Comparison of ENCODE assay signal across 8 cellular contexts in genomic region chr16:2003827-2004641, GRCh38. TPM values are rescaled to one million over a fixed set of nuclear protein-coding genes. Genes with fewer than 3 reads are reported as not detected.
DNase-seq lines count a peak whose midpoint lies in the region; ATAC-seq, FAIRE-seq and TF ChIP-seq lines count a peak whose summit lies in the region.

No MANE protein-coding gene starts in this region.

- no peaks in the 10 kb centered on the region for H3K9me3 ChIP-seq in CD8-positive, alpha-beta memory T cell (ENCODE audit: low read length)
- H3K9me3 ChIP-seq in heart left ventricle (no peaks in the 10 kb centered on the region), prostate gland (no peaks in the 10 kb centered on the region), vagina (no peaks in the 10 kb centered on the region)

- peaks cover 20 to 54% (median 24%) of the 10 kb centered on the region in 3 donors for H3K4me1 Mint-ChIP-seq in CD8-positive, alpha-beta memory T cell
- peaks cover 38% of the 10 kb centered on the region for H3K4me1 Mint-ChIP-seq in activated naive CD8-positive, alpha-beta T cell treated with anti-CD3 and anti-CD28 coated beads, Interleukin-2, amount 50 U/mL, for 24 hours

- peaks cover 32% of the 10 kb centered on the region for H3K4me1 ChIP-seq in CD8-positive, alpha-beta memory T cell (ENCODE audit: insufficient read depth, low read length)
- H3K4me1 ChIP-seq in heart left ventricle (peaks cover 17 to 61% (median 44%) of the 10 kb centered on the region in 12 donors), prostate gland (replicated peaks) (peaks cover 25% of the 10 kb centered on the region), vagina (peaks cover 58% of the 10 kb centered on the region)

- ATAC-seq in activated naive CD8-positive, alpha-beta T cell treated with anti-CD3 and anti-CD28 coated beads, Interleukin-2, amount 50 U/mL, for 24 hours: peak; percentile 87
- ATAC-seq in heart left ventricle: peak; percentile 75 to 90 (median 86)

- no peak overlapping the region for H3K4me3 Mint-ChIP-seq in CD8-positive, alpha-beta memory T cell
- no peak overlapping the region for H3K4me3 Mint-ChIP-seq in activated naive CD8-positive, alpha-beta T cell treated with anti-CD3 and anti-CD28 coated beads, Interleukin-2, amount 50 U/mL, for 24 hours

- intact Hi-C loops in heart left ventricle (cut with DNase I) (loop anchor here in 2 of 10 donors (10.0 kb wide), 2 partner anchors 151 to 501 kb away; partner anchors contain the start of gene TRAF7 (in 1 of the 2)), prostate gland (cut with DNase I) (no loop called here), vagina (cut with DNase I) (no loop called here)

- peaks cover 0 to 35% (median 2%) of the 10 kb centered on the region in 3 donors for H3K36me3 Mint-ChIP-seq in CD8-positive, alpha-beta memory T cell
- peaks cover 25% of the 10 kb centered on the region for H3K36me3 Mint-ChIP-seq in activated naive CD8-positive, alpha-beta T cell treated with anti-CD3 and anti-CD28 coated beads, Interleukin-2, amount 50 U/mL, for 24 hours (ENCODE audit: low read depth)

- peaks cover 12% of the 10 kb centered on the region for H3K36me3 ChIP-seq in CD8-positive, alpha-beta memory T cell (ENCODE audit: insufficient read depth, low read length)
- H3K36me3 ChIP-seq in heart left ventricle (peaks cover 0 to 46% (median 40%) of the 10 kb centered on the region in 9 donors), prostate gland (peaks cover 12 to 19% of the 10 kb centered on the region in 2 donors), vagina (peaks cover 0 to 41% of the 10 kb centered on the region in 2 donors)

- CTCF ChIA-PET in CD8-positive, alpha-beta memory T cell (lab: Charles Lee): interaction anchor here (0.6 to 3.1 kb wide), 22 partner anchors 9 to 247 kb away, joined by 3 to 23 read pairs (median 3); partner anchors contain the start of genes ECI1, NDUFB10, NOXO1 and NTHL1

- POLR2A ChIA-PET in CD8-positive, alpha-beta memory T cell (lab: Charles Lee): interaction anchor here (0.6 to 1.0 kb wide), 5 partner anchors 10 to 169 kb away, joined by 3 to 4 read pairs (median 3); partner anchors contain the start of gene RPS2

- TF ChIP-seq CTCF in heart left ventricle (IDR thresholded peaks at IDR 0.05) (peak; percentile 91 to 98 (median 95)), prostate gland (IDR thresholded peaks at IDR 0.05) (peak; percentile 79 to 95 (median 88)), vagina (IDR thresholded peaks at IDR 0.05) (peak; percentile 54 to 79 (median 61))

- no peak for FAIRE-seq in H54 (lab: Jason Lieb, UNC)

- H3K27ac ChIP-seq in CD8-positive, alpha-beta memory T cell (ENCODE audit: low read depth, low read length): peak overlapping the region; percentile 54
- H3K27ac ChIP-seq in heart left ventricle (peak overlapping the region in 4 of 12 donors; percentile 2 to 32 (median 7)), prostate gland (no peak overlapping the region), vagina (no peak overlapping the region)

- no peaks in the 10 kb centered on the region for H3K27me3 Mint-ChIP-seq in CD8-positive, alpha-beta memory T cell
- no peaks in the 10 kb centered on the region for H3K27me3 Mint-ChIP-seq in activated naive CD8-positive, alpha-beta T cell treated with anti-CD3 and anti-CD28 coated beads, Interleukin-2, amount 50 U/mL, for 24 hours

- no peak overlapping the region for H3K4me3 ChIP-seq in CD8-positive, alpha-beta memory T cell (ENCODE audit: low read length)
- H3K4me3 ChIP-seq in heart left ventricle: peak overlapping the region in 7 of 12 donors; percentile 5 to 41 (median 25)
- H3K4me3 ChIP-seq in prostate gland: no peak overlapping the region
- H3K4me3 ChIP-seq in vagina: no peak overlapping the region

- no peak for TF ChIP-seq POLR2A in H54 (IDR thresholded peaks at IDR 0.05; ENCODE audit: low read depth, low read length)
- peak in 1 of 2 donors; percentile 11 for TF ChIP-seq POLR2A in heart left ventricle (IDR thresholded peaks at IDR 0.05)
- TF ChIP-seq POLR2A in prostate gland (IDR thresholded peaks at IDR 0.05): no peak
- no peak for TF ChIP-seq POLR2A in vagina (IDR thresholded peaks at IDR 0.05)

- H3K9me3 Mint-ChIP-seq in CD8-positive, alpha-beta memory T cell: no peaks in the 10 kb centered on the region
- H3K9me3 Mint-ChIP-seq in activated naive CD8-positive, alpha-beta T cell treated with anti-CD3 and anti-CD28 coated beads, Interleukin-2, amount 50 U/mL, for 24 hours: no peaks in the 10 kb centered on the region

- no peaks in the 10 kb centered on the region for H3K27me3 ChIP-seq in CD8-positive, alpha-beta memory T cell (ENCODE audit: insufficient read depth, low read length, poor library complexity, severe bottlenecking)
- no peaks in the 10 kb centered on the region for H3K27me3 ChIP-seq in heart left ventricle
- H3K27me3 ChIP-seq in prostate gland (replicated peaks; ENCODE audit: insufficient read depth): no peaks in the 10 kb centered on the region
- H3K27me3 ChIP-seq in vagina: no peaks in the 10 kb centered on the region

- DNase-seq in CD8-positive, alpha-beta memory T cell: peak; percentile 74 to 88 (median 79)
- DNase-seq in H54 (ENCODE audit: insufficient read length, low spot score) (peak; percentile 94), NCI-H1417 (lab: John Stamatoyannopoulos, UW) (peak; percentile 77 to 97 (median 92)), SW480 (ENCODE audit: low spot score) (peak; percentile 88), heart left ventricle (peak; percentile 88 to 95 (median 93)), prostate gland (ENCODE audit: low spot score) (peak; percentile 81), vagina (ENCODE audit: extremely low spot score in 2 of 2) (no peak)
- peak; percentile 91 for DNase-seq in activated naive CD8-positive, alpha-beta T cell treated with anti-CD3 and anti-CD28 coated beads, Interleukin-2, amount 50 U/mL, for 24 hours

- peak overlapping the region in 1 of 8 donors; percentile 81 for H3K27ac Mint-ChIP-seq in CD8-positive, alpha-beta memory T cell
- no peak overlapping the region for H3K27ac Mint-ChIP-seq in activated naive CD8-positive, alpha-beta T cell treated with anti-CD3 and anti-CD28 coated beads, Interleukin-2, amount 50 U/mL, for 24 hours

- 27 to 52% (median 30%) methylated on average over 15 to 36 of the region's 36 CpGs for WGBS in heart left ventricle, 4 donors
- 32% methylated on average over 34 of the region's 36 CpGs for WGBS in prostate gland

RNA-seq across cellular contexts. Expression of gene ZNF598, which starts 5.6 kb away (rescaled TPM):
- 10 to 100 TPM; 91.8 to 96.6 TPM for total RNA-seq in CD8-positive, alpha-beta memory T cell
- polyA plus RNA-seq in CD8-positive, alpha-beta memory T cell: 11.3 TPM
- total RNA-seq in heart left ventricle: 10 to 100 TPM; 10.9 to 47.4 (median 17.0) TPM
- 10 to 100 TPM in 1 of 2 donors, 1 to 10 TPM in 1; 9.4 to 33.8 TPM for polyA plus RNA-seq in heart left ventricle
- total RNA-seq in prostate gland: 10 to 100 TPM; 30.7 to 74.3 TPM
- 51.8 TPM for total RNA-seq in vagina

RNA-seq across cellular contexts. Expression of gene SYNGR3, which starts 14.3 kb away (rescaled TPM):
- total RNA-seq in CD8-positive, alpha-beta memory T cell: 1 to 10 TPM; 3.4 to 3.6 TPM
- polyA plus RNA-seq in CD8-positive, alpha-beta memory T cell: 2.1 TPM
- total RNA-seq in heart left ventricle: 1 to 10 TPM in 3 of 9 donors, under 1 TPM in 6; 0.19 to 1.3 (median 0.86) TPM
- polyA plus RNA-seq in heart left ventricle: 1 to 10 TPM in 1 of 2 donors, under 1 TPM in 1; 0.53 to 2.7 TPM
- 10 to 100 TPM in 1 of 2 donors, 1 to 10 TPM in 1; 4.0 to 16.1 TPM for total RNA-seq in prostate gland
- total RNA-seq in vagina: 8.3 TPM

RNA-seq across cellular contexts. Expression of gene NPW, which starts 15.6 kb away (rescaled TPM):
- total RNA-seq in CD8-positive, alpha-beta memory T cell: 10 to 100 TPM in 1 of 2 experiments, 1 to 10 TPM in 1; 9.4 to 12.5 TPM
- polyA plus RNA-seq in CD8-positive, alpha-beta memory T cell: not detected
- total RNA-seq in heart left ventricle (under 1 TPM in 1 of 9 donors, not detected in 8; 0.69 TPM), prostate gland (1 to 10 TPM; 1.8 to 3.6 TPM), vagina (not detected)
- under 1 TPM in 1 of 2 donors, not detected in 1; 0.19 TPM for polyA plus RNA-seq in heart left ventricle

RNA-seq across cellular contexts. Expression of gene GFER, which starts 20.0 kb away (rescaled TPM):
- 10 to 100 TPM; 41.7 to 50.1 TPM for total RNA-seq in CD8-positive, alpha-beta memory T cell
- 38.4 TPM for polyA plus RNA-seq in CD8-positive, alpha-beta memory T cell
- total RNA-seq in heart left ventricle (10 to 100 TPM; 18.0 to 29.9 (median 23.5) TPM), prostate gland (10 to 100 TPM; 21.1 to 26.6 TPM), vagina (11.5 TPM)
- 10 to 100 TPM; 36.6 to 51.1 TPM for polyA plus RNA-seq in heart left ventricle

RNA-seq across cellular contexts. Expression of gene NHERF2, which starts 22.7 kb away (rescaled TPM):
- 1 to 10 TPM; 3.0 to 4.1 TPM for total RNA-seq in CD8-positive, alpha-beta memory T cell
- polyA plus RNA-seq in CD8-positive, alpha-beta memory T cell: 0.51 TPM
- total RNA-seq in heart left ventricle: 100 to 1,000 TPM; 124 to 496 (median 227) TPM
- polyA plus RNA-seq in heart left ventricle: 100 to 1,000 TPM; 213 to 396 TPM
- total RNA-seq in prostate gland: 100 to 1,000 TPM; 118 to 170 TPM
- 44.7 TPM for total RNA-seq in vagina

Comparison
In these comparisons a context has a peak if more than half of its experiments do, and no peak if none do; other contexts are left out.
1. DNase-seq: peak in CD8-positive, alpha-beta memory T cell (5 of 5), H54 (single experiment), NCI-H1417 (3 of 3), SW480 (single experiment), activated naive CD8-positive, alpha-beta T cell treated with anti-CD3 and anti-CD28 coated beads, Interleukin-2, amount 50 U/mL, for 24 hours (single experiment), heart left ventricle (5 of 5) and prostate gland (single experiment); none in vagina (0 of 2).
2. H3K4me3 ChIP-seq: peak in heart left ventricle (7 of 12); none in CD8-positive, alpha-beta memory T cell (single experiment), prostate gland (0 of 2) and vagina (0 of 2).
3. Peak in every context shown above with its lines, with median percentiles within 50 percentile points of each other: CTCF ChIP-seq.